Comparison of ENCODE assay signal across 14 cellular contexts in the genomic region with DNA sequence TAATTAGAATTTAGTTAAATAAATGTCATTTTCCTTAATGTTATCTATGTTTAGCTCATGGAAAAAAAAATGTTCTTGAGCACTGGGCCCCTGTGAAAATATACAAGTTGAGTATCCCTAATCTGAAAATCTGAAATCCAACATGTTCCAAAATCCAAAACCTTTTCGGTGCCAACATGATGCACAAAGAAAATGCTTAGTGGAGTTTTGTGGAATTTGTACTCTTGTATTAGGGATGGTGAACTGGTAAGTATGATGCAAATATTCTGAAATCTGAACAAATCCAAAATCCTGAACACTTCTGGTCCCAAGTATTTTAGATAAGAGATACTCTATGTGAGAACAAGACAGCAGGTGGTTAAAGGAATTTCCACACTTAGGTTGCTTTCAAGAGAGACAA. TPM values are rescaled to one million over a fixed set of nuclear protein-coding genes. Genes with fewer than 3 reads are reported as not detected.
DNase-seq lines count a peak whose midpoint lies in the region; ATAC-seq and TF ChIP-seq lines count a peak whose summit lies in the region.
"Had no signal": no experiment of that assay in that cellular context is flagged by ENCODE, and none has a peak within 500 bp of the region (broad histone marks: within the 10 kb centered on the region; RNA-seq: fewer than 3 reads in every experiment).

No MANE protein-coding gene starts in this region.

- no peak overlapping the region for H3K4me3 ChIP-seq in right lobe of liver
- H3K4me3 ChIP-seq: BLaER1 treated with 17β-estradiol and CSF1 and Interleukin-3, amounts not matched to agents 10 nM and 100 nM; GM23248; HAP-1 had no signal

- POLR2A ChIA-PET in activated CD4-positive, alpha-beta memory T cell treated with anti-CD3 and anti-CD28 coated beads for 36 hours (lab: Charles Lee), result no interaction called here

- no peak for TF ChIP-seq POLR2A in right lobe of liver (IDR thresholded peaks at IDR 0.05)

- CTCF ChIA-PET in activated CD4-positive, alpha-beta memory T cell treated with anti-CD3 and anti-CD28 coated beads for 36 hours (lab: Charles Lee), result no interaction called here

- no peaks in the 10 kb centered on the region for H3K9me3 ChIP-seq in right lobe of liver
- H3K9me3 ChIP-seq: BLaER1 treated with 17β-estradiol and CSF1 and Interleukin-3, amounts not matched to agents 10 nM and 100 nM; HAP-1 had no signal

- H3K36me3 ChIP-seq in right lobe of liver, result no peaks in the 10 kb centered on the region

- H3K4me1 Mint-ChIP-seq in activated T-cell treated with anti-CD3 and anti-CD28 coated beads, Interleukin-2, amount 50 U/mL, for 24 hours (ENCODE audit: low read depth), result no peaks in the 10 kb centered on the region
- H3K4me1 Mint-ChIP-seq in chondrocyte (ENCODE audit: low read depth), result no peaks in the 10 kb centered on the region
- H3K4me1 Mint-ChIP-seq in activated CD4-positive, alpha-beta memory T cell treated with anti-CD3 and anti-CD28 coated beads for 36 hours (ENCODE audit: low read depth), result no peaks in the 10 kb centered on the region
- H3K4me1 Mint-ChIP-seq: B cell; CD8-positive, alpha-beta memory T cell had no signal

- no peak for DNase-seq in activated T-cell treated with anti-CD3 and anti-CD28 coated beads, Interleukin-2, amount 50 U/mL, for 24 hours
- DNase-seq in activated T-cell treated with anti-CD3 and anti-CD28 coated beads, Interleukin-2, amount 50 U/mL, for 1 hour, result no peak
- DNase-seq in chondrocyte (ENCODE audit: low spot score) (no peak), right lobe of liver (no peak)
- DNase-seq in activated CD4-positive, alpha-beta memory T cell treated with anti-CD3 and anti-CD28 coated beads for 36 hours, result no peak
- DNase-seq: CD8-positive, alpha-beta memory T cell; COR-L47; DMS 273 treated with DMSO at 0.1 percent for 48 hours; GM23248 had no signal

- peak overlapping the region; percentile 33 for H3K27ac Mint-ChIP-seq in activated T-cell treated with anti-CD3 and anti-CD28 coated beads, Interleukin-2, amount 50 U/mL, for 24 hours
- H3K27ac Mint-ChIP-seq in chondrocyte (ENCODE audit: unreplicated experiment), result peak overlapping the region; percentile 36
- no peak overlapping the region for H3K27ac Mint-ChIP-seq in activated CD4-positive, alpha-beta memory T cell treated with anti-CD3 and anti-CD28 coated beads for 36 hours
- H3K27ac Mint-ChIP-seq: B cell had no signal

- 50% methylated on average over 1 of the region's 1 CpG for WGBS in right lobe of liver (ENCODE audit: insufficient coverage, low coverage, low lambda C conversion rate, missing lambda C conversion rate)

- ATAC-seq in right lobe of liver (peak; percentile 3 to 60 (median 14)), HG02938 (IDR thresholded peaks at IDR 0.05; ENCODE audit: unreplicated experiment) (no peak), HG02970 (IDR thresholded peaks at IDR 0.05; ENCODE audit: low FRiP score, unreplicated experiment) (no peak)

- no peaks in the 10 kb centered on the region for H3K27me3 Mint-ChIP-seq in activated T-cell treated with anti-CD3 and anti-CD28 coated beads, Interleukin-2, amount 50 U/mL, for 24 hours
- no peaks in the 10 kb centered on the region for H3K27me3 Mint-ChIP-seq in chondrocyte (ENCODE audit: low read depth)
- no peaks in the 10 kb centered on the region for H3K27me3 Mint-ChIP-seq in activated CD4-positive, alpha-beta memory T cell treated with anti-CD3 and anti-CD28 coated beads for 36 hours
- H3K27me3 Mint-ChIP-seq: B cell; CD8-positive, alpha-beta memory T cell had no signal

- no peak overlapping the region for H3K4me3 Mint-ChIP-seq in activated T-cell treated with anti-CD3 and anti-CD28 coated beads, Interleukin-2, amount 50 U/mL, for 24 hours
- H3K4me3 Mint-ChIP-seq in chondrocyte (ENCODE audit: unreplicated experiment), result no peak overlapping the region
- no peak overlapping the region for H3K4me3 Mint-ChIP-seq in activated CD4-positive, alpha-beta memory T cell treated with anti-CD3 and anti-CD28 coated beads for 36 hours
- H3K4me3 Mint-ChIP-seq: B cell; CD8-positive, alpha-beta memory T cell had no signal

- no peaks in the 10 kb centered on the region for H3K27me3 ChIP-seq in right lobe of liver
- H3K27me3 ChIP-seq: BLaER1 treated with 17β-estradiol and CSF1 and Interleukin-3, amounts not matched to agents 10 nM and 100 nM had no signal

- TF ChIP-seq CTCF in chondrocyte (IDR thresholded peaks at IDR 0.05) (no peak), right lobe of liver (IDR thresholded peaks at IDR 0.05) (no peak)

- no peaks in the 10 kb centered on the region for H3K9me3 Mint-ChIP-seq in activated T-cell treated with anti-CD3 and anti-CD28 coated beads, Interleukin-2, amount 50 U/mL, for 24 hours
- no peaks in the 10 kb centered on the region for H3K9me3 Mint-ChIP-seq in chondrocyte (ENCODE audit: low read depth)
- no peaks in the 10 kb centered on the region for H3K9me3 Mint-ChIP-seq in activated CD4-positive, alpha-beta memory T cell treated with anti-CD3 and anti-CD28 coated beads for 36 hours
- H3K9me3 Mint-ChIP-seq: CD8-positive, alpha-beta memory T cell had no signal

- intact Hi-C loops in right lobe of liver (cut with DNase I), result no loop called here
- intact Hi-C loops in activated CD4-positive, alpha-beta memory T cell treated with anti-CD3 and anti-CD28 coated beads for 36 hours (cut with micrococcal nuclease), result no loop called here

- H3K4me1 ChIP-seq in right lobe of liver, result peaks cover 0 to 44% (median 19%) of the 10 kb centered on the region in 4 donors
- H3K4me1 ChIP-seq: HAP-1 had no signal

- peaks cover 78% of the 10 kb centered on the region for H3K36me3 Mint-ChIP-seq in activated T-cell treated with anti-CD3 and anti-CD28 coated beads, Interleukin-2, amount 50 U/mL, for 24 hours (ENCODE audit: low read depth)
- H3K36me3 Mint-ChIP-seq in chondrocyte (ENCODE audit: low read depth), result peaks cover 27% of the 10 kb centered on the region
- H3K36me3 Mint-ChIP-seq in activated CD4-positive, alpha-beta memory T cell treated with anti-CD3 and anti-CD28 coated beads for 36 hours, result peaks cover 20% of the 10 kb centered on the region

- peak overlapping the region; percentile 1 to 88 (median 88) for H3K27ac ChIP-seq in right lobe of liver
- H3K27ac ChIP-seq: BLaER1 treated with 17β-estradiol and CSF1 and Interleukin-3, amounts not matched to agents 10 nM and 100 nM; GM23248 had no signal

RNA-seq across cellular contexts. Expression of a gene that starts 44.5 kb away (rescaled TPM):
- total RNA-seq in chondrocyte (29.2 to 41.1 TPM (median 32.5 TPM) in 3 replicates), right lobe of liver (10 to 100 TPM in 2 of 6 experiments, 1 to 10 TPM in 4; 3.3 to 13.6 (median 6.6) TPM)
- 10 to 100 TPM in 1 of 2 experiments, 1 to 10 TPM in 1; 10.0 to 11.4 TPM for total RNA-seq in activated CD4-positive, alpha-beta memory T cell treated with anti-CD3 and anti-CD28 coated beads for 36 hours

Comparison
In these comparisons a context has a peak if more than half of its experiments do, and no peak if none do; other contexts are left out.
1. ATAC-seq: peak in right lobe of liver (4 of 4); none in HG02938 (single experiment) and HG02970 (single experiment).